ENCODE assay signal across 8 cellular contexts in genomic region chr1:54671985-54672608, GRCh38. TPM values are rescaled to one million over a fixed set of nuclear protein-coding genes. Genes with fewer than 3 reads are reported as not detected.
DNase-seq lines count a peak whose midpoint lies in the region; ATAC-seq and TF ChIP-seq lines count a peak whose summit lies in the region.

No MANE protein-coding gene starts in this region.

- TF ChIP-seq CTCF in GM10248 (IDR thresholded peaks at IDR 0.05; ENCODE audit: control extremely low read depth, extremely low read depth, low read depth, missing control alignments) = peak; percentile 83

- H3K9me3 Mint-ChIP-seq in natural killer cell treated with Interleukin-12 subunit alpha and Interleukin-12 subunit beta and Interleukin-15 and Interleukin-18, amount 100 ng/mL, for 72 hours = no peaks in the 10 kb centered on the region

- peaks cover 10 to 11% of the 10 kb centered on the region in 2 donors for H3K4me1 Mint-ChIP-seq in natural killer cell treated with Interleukin-12 subunit alpha and Interleukin-12 subunit beta and Interleukin-15 and Interleukin-18, amount 100 ng/mL, for 72 hours (ENCODE audit: low read depth in 2 of 2)

- peak; percentile 73 for ATAC-seq in HG03097 (IDR thresholded peaks at IDR 0.05; ENCODE audit: low FRiP score, unreplicated experiment)
- peak; percentile 83 to 87 for ATAC-seq in natural killer cell treated with Interleukin-12 subunit alpha and Interleukin-12 subunit beta and Interleukin-15 and Interleukin-18, amount 100 ng/mL, for 72 hours
- no peak for ATAC-seq in HG03039 (IDR thresholded peaks at IDR 0.05; ENCODE audit: unreplicated experiment)

- CTCF ChIA-PET in GM10248 (lab: Yijun Ruan, JAX) = interaction anchor here (0.8 to 3.7 kb wide), 10 partner anchors 9 to 232 kb away, joined by 3 to 14 read pairs (median 4); partner anchors contain the start of gene TTC22

- H3K36me3 Mint-ChIP-seq in natural killer cell treated with Interleukin-12 subunit alpha and Interleukin-12 subunit beta and Interleukin-15 and Interleukin-18, amount 100 ng/mL, for 72 hours = no peaks in the 10 kb centered on the region

- peak overlapping the region; percentile 1 to 60 for H3K27ac Mint-ChIP-seq in natural killer cell treated with Interleukin-12 subunit alpha and Interleukin-12 subunit beta and Interleukin-15 and Interleukin-18, amount 100 ng/mL, for 72 hours

- POLR2A ChIA-PET in GM10248 (lab: Yijun Ruan, JAX) = no interaction called here

- no peak overlapping the region for H3K4me3 Mint-ChIP-seq in natural killer cell treated with Interleukin-12 subunit alpha and Interleukin-12 subunit beta and Interleukin-15 and Interleukin-18, amount 100 ng/mL, for 72 hours

- DNase-seq in GM10248 (ENCODE audit: extremely low spot score) (peak; percentile 78), NCI-H526 treated with DMSO at 0.1 percent for 48 hours (lab: John Stamatoyannopoulos, UW) (peak; percentile 13), stromal cell of bone marrow (ENCODE audit: low read depth) (peak; percentile 11)
- peak; percentile 55 for DNase-seq in activated CD4-positive, alpha-beta T cell treated with anti-CD3 and anti-CD28 coated beads, Interleukin-2, amount 50 U/mL, for 1 hour
- peak; percentile 45 for DNase-seq in effector CD4-positive, alpha-beta T cell
- peak; percentile 73 for DNase-seq in natural killer cell treated with Interleukin-12 subunit alpha and Interleukin-12 subunit beta and Interleukin-15 and Interleukin-18, amount 100 ng/mL, for 72 hours (ENCODE audit: low spot score)

- H3K27me3 Mint-ChIP-seq in natural killer cell treated with Interleukin-12 subunit alpha and Interleukin-12 subunit beta and Interleukin-15 and Interleukin-18, amount 100 ng/mL, for 72 hours = no peaks in the 10 kb centered on the region

RNA-seq across cellular contexts. Expression of gene MROH7, which starts 30.5 kb away (rescaled TPM):
- under 1 TPM in 1 of 2 donors, not detected in 1; 0.84 TPM for total RNA-seq in natural killer cell treated with Interleukin-12 subunit alpha and Interleukin-12 subunit beta and Interleukin-15 and Interleukin-18, amount 100 ng/mL, for 72 hours

RNA-seq across cellular contexts. Expression of gene TTC4, which starts 43.6 kb away (rescaled TPM):
- 10 to 100 TPM; 30.2 to 33.9 TPM for total RNA-seq in natural killer cell treated with Interleukin-12 subunit alpha and Interleukin-12 subunit beta and Interleukin-15 and Interleukin-18, amount 100 ng/mL, for 72 hours

RNA-seq across cellular contexts. Expression of gene FAM151A, which starts 48.8 kb away (rescaled TPM):
- total RNA-seq in natural killer cell treated with Interleukin-12 subunit alpha and Interleukin-12 subunit beta and Interleukin-15 and Interleukin-18, amount 100 ng/mL, for 72 hours = not detected

Comparison
In these comparisons a context has a peak if more than half of its experiments do, and no peak if none do; other contexts are left out.
1. DNase-seq: peak in every context shown above with its lines; median percentile 78 in GM10248; 73 in natural killer cell treated with Interleukin-12 subunit alpha and Interleukin-12 subunit beta and Interleukin-15 and Interleukin-18, amount 100 ng/mL, for 72 hours; 55 in activated CD4-positive, alpha-beta T cell treated with anti-CD3 and anti-CD28 coated beads, Interleukin-2, amount 50 U/mL, for 1 hour; 45 in effector CD4-positive, alpha-beta T cell; 13 in NCI-H526 treated with DMSO at 0.1 percent for 48 hours; 11 in stromal cell of bone marrow.